1 cellular context compared by ENCODE assay signal in the genomic region with DNA sequence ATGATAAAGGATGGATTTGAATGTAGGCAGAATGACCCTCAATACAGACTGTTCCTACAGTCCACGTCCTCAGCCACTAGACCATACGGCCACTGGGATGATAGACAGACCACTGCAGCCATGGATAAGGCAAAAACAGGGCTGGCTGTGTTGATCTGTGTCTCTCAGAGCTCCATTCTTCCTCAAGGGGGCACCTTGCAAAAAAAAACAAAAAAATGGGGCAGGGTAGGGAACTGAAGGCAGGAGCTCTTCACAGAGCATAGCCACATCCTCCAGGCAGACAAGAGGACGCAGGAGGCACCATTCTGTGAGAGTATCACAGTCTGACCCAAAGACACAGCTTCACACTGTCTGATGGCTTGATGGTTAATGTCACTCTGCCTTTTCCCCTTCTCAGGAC.
TF ChIP-seq lines count a peak whose summit lies in the region.

No MANE protein-coding gene starts in this region.

TF ChIP-seq in H1, 55 proteins besides CTCF, POLR2A, EP300 and RAD21 (continued from another document):
- TF ChIP-seq SP4 (IDR thresholded peaks at IDR 0.05; ENCODE audit: low read length): no peak
- TF ChIP-seq HDAC2 (IDR thresholded peaks at IDR 0.05; ENCODE audit: borderline replicate concordance in 1 of 2, low read depth in 2 of 2, low read length in 2 of 2): no peak
- TF ChIP-seq BACH1 (IDR thresholded peaks at IDR 0.05; ENCODE audit: low read length): no peak
- no peak for TF ChIP-seq KDM5A (IDR thresholded peaks at IDR 0.05; ENCODE audit: low read length)
- TF ChIP-seq ASH2L (IDR thresholded peaks at IDR 0.05; ENCODE audit: low read length): no peak
- TF ChIP-seq HDAC6 (IDR thresholded peaks at IDR 0.05; ENCODE audit: low read depth, low read length): no peak
- no peak for TF ChIP-seq JUND (IDR thresholded peaks at IDR 0.05; ENCODE audit: low read length)
- TF ChIP-seq NRF1 (IDR thresholded peaks at IDR 0.05; ENCODE audit: low read depth, low read length): no peak
- TF ChIP-seq EZH2 (IDR thresholded peaks at IDR 0.05; ENCODE audit: low read depth, low read length, severe bottlenecking): no peak
TF ChIP-seq in H1: peak in this region for 0.
